In genomic region chr3:197555281-197556261, GRCh38 we compare ENCODE assay signal across 8 cellular contexts. TPM values are rescaled to one million over a fixed set of nuclear protein-coding genes. Genes with fewer than 3 reads are reported as not detected.
DNase-seq lines count a peak whose midpoint lies in the region; ATAC-seq and TF ChIP-seq lines count a peak whose summit lies in the region.

A gene with protein sequence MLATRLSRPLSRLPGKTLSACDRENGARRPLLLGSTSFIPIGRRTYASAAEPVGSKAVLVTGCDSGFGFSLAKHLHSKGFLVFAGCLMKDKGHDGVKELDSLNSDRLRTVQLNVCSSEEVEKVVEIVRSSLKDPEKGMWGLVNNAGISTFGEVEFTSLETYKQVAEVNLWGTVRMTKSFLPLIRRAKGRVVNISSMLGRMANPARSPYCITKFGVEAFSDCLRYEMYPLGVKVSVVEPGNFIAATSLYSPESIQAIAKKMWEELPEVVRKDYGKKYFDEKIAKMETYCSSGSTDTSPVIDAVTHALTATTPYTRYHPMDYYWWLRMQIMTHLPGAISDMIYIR (minus strand): TSS chr3:197555968. CDS start chr3:197546443, 9,525 bp downstream.

- TF ChIP-seq CTCF in A673 (conservative IDR thresholded peaks at IDR 0.05; ENCODE audit: low read depth, low read length), result no peak
- no peak for TF ChIP-seq CTCF in esophagus muscularis mucosa (IDR thresholded peaks at IDR 0.05)
- TF ChIP-seq CTCF in neural crest cell (conservative IDR thresholded peaks at IDR 0.05), result peak; percentile 27

- peak within 1 kb of the TSS in 4 of 5 donors; percentile 71 to 76 (median 74) for H3K9ac ChIP-seq in subcutaneous abdominal adipose tissue (ENCODE audit: low read length in 5 of 5)

- CTCF ChIA-PET in A673 (lab: Charles Lee), result no interaction called here

- H3K27ac Mint-ChIP-seq in neural crest cell (ENCODE audit: unreplicated experiment), result peak within 1 kb of the TSS; percentile 90

- POLR2A ChIA-PET in A673 (lab: Charles Lee; ENCODE audit: low non-redundant PET), result no interaction called here

- TF ChIP-seq POLR2A in esophagus muscularis mucosa (IDR thresholded peaks at IDR 0.05; ENCODE audit: low read depth), result no peak

- intact Hi-C loops in A673 (cut with micrococcal nuclease; ENCODE audit: unreplicated experiment) (no loop called here), esophagus muscularis mucosa (cut with DNase I) (no loop called here)

- H3K4me3 Mint-ChIP-seq in neural crest cell, result peak within 1 kb of the TSS; percentile 91

- H3K27me3 ChIP-seq in A673 (replicated peaks; ENCODE audit: insufficient read depth, low read depth, low read length, poor library complexity), result no peaks in the 10 kb centered on the region
- peaks cover 0 to 25% (median 0%) of the 10 kb centered on the region in 4 donors for H3K27me3 ChIP-seq in esophagus muscularis mucosa
- no peaks in the 10 kb centered on the region for H3K27me3 ChIP-seq in subcutaneous abdominal adipose tissue (ENCODE audit: control insufficient read depth in 5 of 5, insufficient read depth in 4 of 5, low read length in 5 of 5)

- TSS peak; percentile 67 for BruUV-seq in A673 (replicated peaks; lab: Mats Ljungman, UMichigan)

- WGBS in esophagus muscularis mucosa, result 0% methylated on average over 17 of the region's 96 CpGs

- peaks cover 5% of the 10 kb centered on the region for H3K36me3 Mint-ChIP-seq in neural crest cell (ENCODE audit: low read depth)

- no peaks in the 10 kb centered on the region for H3K9me3 ChIP-seq in A673 (ENCODE audit: low read depth, low read length, poor library complexity, severe bottlenecking)
- H3K9me3 ChIP-seq in esophagus muscularis mucosa, result no peaks in the 10 kb centered on the region
- no peaks in the 10 kb centered on the region for H3K9me3 ChIP-seq in subcutaneous abdominal adipose tissue (ENCODE audit: control insufficient read depth in 5 of 5, low read length in 5 of 5)

- H3K27ac ChIP-seq in A673 (ENCODE audit: low read depth, low read length, poor library complexity, severe bottlenecking) (peak within 1 kb of the TSS; percentile 92), esophagus muscularis mucosa (replicated peaks in 1 of 4) (peak within 1 kb of the TSS; percentile 89 to 99 (median 94)), subcutaneous abdominal adipose tissue (ENCODE audit: low read depth, low read length) (peak within 1 kb of the TSS; percentile 57)

- DNase-seq in A673 (ENCODE audit: low spot score) (peak; percentile 72), NOMO-1 (lab: John Stamatoyannopoulos, UW; ENCODE audit: unreplicated experiment in 2 of 2) (peak; percentile 62 to 82), activated T-cell treated with anti-CD3 and anti-CD28 coated beads for 48 hours (ENCODE audit: low read depth) (peak; percentile 77), esophagus muscularis mucosa (ENCODE audit: extremely low spot score) (no peak), neural crest cell (ENCODE audit: low read depth, low spot score) (peak; percentile 36)

- H3K4me1 Mint-ChIP-seq in neural crest cell, result peaks cover 30% of the 10 kb centered on the region

- ATAC-seq in GM18861 (IDR thresholded peaks at IDR 0.05; ENCODE audit: unreplicated experiment), result peak; percentile 26
- ATAC-seq in HG03196 (IDR thresholded peaks at IDR 0.05; ENCODE audit: unreplicated experiment), result peak; percentile 18

- no peaks in the 10 kb centered on the region for H3K9me3 Mint-ChIP-seq in neural crest cell

- H3K27me3 Mint-ChIP-seq in neural crest cell (ENCODE audit: low read depth), result peaks cover 21% of the 10 kb centered on the region

- peaks cover 6% of the 10 kb centered on the region for H3K4me1 ChIP-seq in A673 (ENCODE audit: insufficient read depth, low read length, poor library complexity, severe bottlenecking)
- H3K4me1 ChIP-seq in esophagus muscularis mucosa, result peaks cover 19 to 28% (median 21%) of the 10 kb centered on the region in 4 donors
- H3K4me1 ChIP-seq in subcutaneous abdominal adipose tissue (ENCODE audit: control insufficient read depth in 5 of 5, insufficient read depth in 5 of 5, low read length in 5 of 5), result peaks cover 4 to 31% (median 29%) of the 10 kb centered on the region in 5 donors

- H3K4me3 ChIP-seq in A673 (ENCODE audit: low read depth, low read length, poor library complexity, severe bottlenecking) (peak within 1 kb of the TSS; percentile 76), esophagus muscularis mucosa (peak within 1 kb of the TSS; percentile 65 to 91 (median 81)), subcutaneous abdominal adipose tissue (ENCODE audit: low read depth in 1 of 5, low read length in 5 of 5) (peak within 1 kb of the TSS; percentile 86 to 95 (median 90))

- H3K36me3 ChIP-seq in A673 (ENCODE audit: insufficient read depth, low read length, poor library complexity, severe bottlenecking) (no peaks in the 10 kb centered on the region), esophagus muscularis mucosa (no peaks in the 10 kb centered on the region), subcutaneous abdominal adipose tissue (ENCODE audit: control insufficient read depth in 5 of 5, insufficient read depth in 5 of 5, low read length in 5 of 5) (no peaks in the 10 kb centered on the region)

- no peak for TF ChIP-seq EP300 in esophagus muscularis mucosa (IDR thresholded peaks at IDR 0.05)

RNA-seq across cellular contexts. Expression of the gene that starts here (rescaled TPM):
- 57.6 and 62.1 TPM in 2 replicates for total RNA-seq in A673 (2021)
- 10 to 100 TPM in 3 of 4 donors, 1 to 10 TPM in 1; 9.1 to 18.7 (median 14.6) TPM for total RNA-seq in esophagus muscularis mucosa
- 28.7 and 32.2 TPM in 2 replicates for total RNA-seq in neural crest cell
